ENCODE assay signal across 8 cellular contexts in the genomic region with DNA sequence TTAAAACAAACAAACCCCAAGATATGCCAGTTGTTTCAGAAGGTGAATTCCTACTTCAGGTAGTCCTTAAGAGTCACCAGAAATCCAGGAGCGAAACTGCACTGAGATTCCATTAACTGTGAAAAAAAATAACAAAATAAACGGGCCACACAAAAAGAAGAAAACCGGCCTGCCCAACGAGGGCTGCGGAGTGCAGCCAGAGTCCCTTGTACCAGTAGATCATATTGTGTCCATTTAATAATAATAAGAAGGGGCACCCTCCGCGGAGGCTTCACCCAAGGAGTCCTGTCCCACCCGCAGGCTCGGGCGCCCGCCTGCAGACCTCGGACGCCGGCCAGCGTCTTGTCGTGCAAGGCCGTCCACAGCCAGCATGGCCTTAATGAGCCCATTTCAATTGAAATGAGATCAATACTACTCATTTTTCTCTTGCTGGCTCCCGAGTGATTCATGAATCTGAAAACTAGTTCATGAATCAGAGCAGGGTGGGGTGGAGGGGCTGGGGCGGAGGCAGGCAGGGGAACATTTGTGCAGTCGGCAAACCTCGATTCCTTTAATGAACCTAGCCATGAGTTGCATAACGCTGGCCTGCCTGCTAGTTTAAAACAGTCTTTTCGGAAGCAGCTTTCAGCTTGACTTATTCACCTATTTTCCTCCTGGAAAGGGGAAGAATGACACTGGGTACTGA.
DNase-seq lines count a peak whose midpoint lies in the region; ATAC-seq lines count a peak whose summit lies in the region.

No MANE protein-coding gene starts in this region.

- peaks cover 97% of the 10 kb centered on the region for H3K4me1 Mint-ChIP-seq in dendritic cell treated with granulocyte-macrophage colony-stimulating factor and Interleukin-4, amounts not matched to agents 40 ng/mL and 50 ng/mL, for 4 days (ENCODE audit: low read depth)

- intact Hi-C loops in dendritic cell treated with granulocyte-macrophage colony-stimulating factor and Interleukin-4, amounts not matched to agents 40 ng/mL and 50 ng/mL, for 4 days (cut with micrococcal nuclease) = loop anchor here (5.0 kb wide), 1 partner anchor 66 kb away; no protein-coding TSS in a partner anchor

- peak overlapping the region; percentile 96 for H3K27ac ChIP-seq in BLaER1
- H3K27ac ChIP-seq in mesodermal cell (ENCODE audit: low read depth, low read length, severe bottlenecking) = peak overlapping the region; percentile 100

- no peaks in the 10 kb centered on the region for H3K27me3 Mint-ChIP-seq in dendritic cell treated with granulocyte-macrophage colony-stimulating factor and Interleukin-4, amounts not matched to agents 40 ng/mL and 50 ng/mL, for 4 days

- H3K36me3 ChIP-seq in BLaER1 (no peaks in the 10 kb centered on the region), mesodermal cell (ENCODE audit: control insufficient read depth, insufficient read depth, low read length) (no peaks in the 10 kb centered on the region)

- H3K9ac ChIP-seq in BLaER1 = peak overlapping the region; percentile 86

- H3K27ac Mint-ChIP-seq in dendritic cell treated with granulocyte-macrophage colony-stimulating factor and Interleukin-4, amounts not matched to agents 40 ng/mL and 50 ng/mL, for 4 days = peak overlapping the region; percentile 99

- H3K36me3 Mint-ChIP-seq in dendritic cell treated with granulocyte-macrophage colony-stimulating factor and Interleukin-4, amounts not matched to agents 40 ng/mL and 50 ng/mL, for 4 days (ENCODE audit: low read depth) = no peaks in the 10 kb centered on the region

- H3K4me3 Mint-ChIP-seq in dendritic cell treated with granulocyte-macrophage colony-stimulating factor and Interleukin-4, amounts not matched to agents 40 ng/mL and 50 ng/mL, for 4 days = peak overlapping the region; percentile 9

- H3K9me3 Mint-ChIP-seq in dendritic cell treated with granulocyte-macrophage colony-stimulating factor and Interleukin-4, amounts not matched to agents 40 ng/mL and 50 ng/mL, for 4 days = no peaks in the 10 kb centered on the region

- no peaks in the 10 kb centered on the region for H3K27me3 ChIP-seq in BLaER1

- H3K4me3 ChIP-seq in BLaER1 (peak overlapping the region; percentile 56; the same call in 1 of the 2 replicates), mesodermal cell (ENCODE audit: extremely low read depth, insufficient read depth, low read length, poor library complexity, severe bottlenecking) (no peak overlapping the region)

- H3K4me2 ChIP-seq in BLaER1 = peak overlapping the region; percentile 91

- no peak for ATAC-seq in HG03520 (IDR thresholded peaks at IDR 0.05; ENCODE audit: unreplicated experiment)

- 91% methylated on average over 16 of the region's 23 CpGs for WGBS in mesodermal cell (ENCODE audit: insufficient coverage in 2 of 2), 2 experiments

- H3K4me1 ChIP-seq in BLaER1 = peaks cover 92% of the 10 kb centered on the region
- H3K4me1 ChIP-seq in mesodermal cell (ENCODE audit: control insufficient read depth, insufficient read depth, low read length, poor library complexity, severe bottlenecking) = peaks cover 78% of the 10 kb centered on the region

- peak; percentile 71 for DNase-seq in NCI-H146 (lab: John Stamatoyannopoulos, UW)
- DNase-seq in activated CD4-positive, alpha-beta T cell treated with anti-CD3 and anti-CD28 coated beads, Interleukin-2, amount 50 U/mL, for 1 hour = peak; percentile 61
- peak; percentile 61 for DNase-seq in stimulated activated CD8-positive, alpha-beta memory T cell treated with anti-CD3 and anti-CD28 coated beads, Interleukin-12 subunit alpha, Interleukin-12 subunit beta, amount 100 ng/mL, for 24 hours (ENCODE audit: extremely low read depth)
- DNase-seq in 8988T = no peak

- H4K20me1 ChIP-seq in BLaER1 = no peaks in the 10 kb centered on the region

- H3K9me3 ChIP-seq in BLaER1 (no peaks in the 10 kb centered on the region), mesodermal cell (ENCODE audit: control insufficient read depth, low read length) (no peaks in the 10 kb centered on the region)
